In genomic region chr11:36510567-36511020, GRCh38 we compare ENCODE assay signal across 8 cellular contexts. TPM values are rescaled to one million over a fixed set of nuclear protein-coding genes. Genes with fewer than 3 reads are reported as not detected.
DNase-seq lines count a peak whose midpoint lies in the region; ATAC-seq and TF ChIP-seq lines count a peak whose summit lies in the region.

No MANE protein-coding gene starts in this region.

- no peaks in the 10 kb centered on the region for H3K27me3 ChIP-seq in Panc1 (ENCODE audit: control insufficient read depth, insufficient read depth, low read length)

- no peaks in the 10 kb centered on the region for H3K36me3 Mint-ChIP-seq in neural crest cell (ENCODE audit: low read depth)

- CTCF ChIA-PET in Panc1 (lab: Charles Lee), result interaction anchor here (1.0 kb wide), 1 partner anchor 12 kb away, joined by 3 read pairs; no protein-coding TSS in a partner anchor

- POLR2A ChIA-PET in Panc1 (lab: Charles Lee), result no interaction called here

- H3K4me1 Mint-ChIP-seq in neural crest cell, result peaks cover 19% of the 10 kb centered on the region

- in situ Hi-C loops in Panc1 (cut with HindIII; ENCODE audit: low pct_unique_long_range_greater_than_20kb, low sequenced_read_pairs), result no loop called here

- DNase-seq in AG20443 (ENCODE audit: low spot score) (peak; percentile 28), Panc1 (ENCODE audit: low read depth, low spot score) (no peak), epithelial cell of proximal tubule (ENCODE audit: low read depth) (no peak), neural crest cell (ENCODE audit: low read depth, low spot score) (no peak), NCI-H2107 treated with DMSO at 0.1 percent for 48 hours (lab: John Stamatoyannopoulos, UW; ENCODE audit: unreplicated experiment) (no peak)
- no peak for DNase-seq in activated CD4-positive, CD25-positive, alpha-beta regulatory T cell (lab: John Stamatoyannopoulos, UW)

- H3K27ac ChIP-seq in Panc1 (ENCODE audit: low read length), result peak overlapping the region; percentile 86

- intact Hi-C loops in Panc1 (cut with micrococcal nuclease; ENCODE audit: unreplicated experiment), result no loop called here

- peaks cover 7% of the 10 kb centered on the region for H3K4me1 ChIP-seq in Panc1 (ENCODE audit: control insufficient read depth, insufficient read depth, low read length)

- peaks cover 3% of the 10 kb centered on the region; the same call in 1 of the 2 replicates for H3K36me3 ChIP-seq in Panc1 (ENCODE audit: control insufficient read depth, insufficient read depth, low read length)

- no TSS peak for BruUV-seq in Panc1 (replicated peaks; lab: Mats Ljungman, UMichigan)

- H3K27ac Mint-ChIP-seq in neural crest cell (ENCODE audit: unreplicated experiment), result no peak overlapping the region

- ATAC-seq in GM19438 (IDR thresholded peaks at IDR 0.05; ENCODE audit: low read depth, unreplicated experiment) (peak; percentile 4), Panc1 (peak; percentile 45), GM21526 (IDR thresholded peaks at IDR 0.05; ENCODE audit: low FRiP score, unreplicated experiment) (no peak)

- H3K9me3 ChIP-seq in Panc1 (ENCODE audit: control insufficient read depth, insufficient read depth, low read depth, low read length), result no peaks in the 10 kb centered on the region

- peaks cover 19% of the 10 kb centered on the region for H3K27me3 Mint-ChIP-seq in neural crest cell (ENCODE audit: low read depth)

- H3K4me3 ChIP-seq in Panc1 (ENCODE audit: low read depth in 2 of 2, low read length in 2 of 2) (peak overlapping the region; percentile 96 to 97), epithelial cell of proximal tubule (ENCODE audit: low read depth, low read length) (peak overlapping the region; percentile 78)

- TF ChIP-seq CTCF in Panc1 (IDR thresholded peaks at IDR 0.05), result peak; percentile 31; the same call in 1 of the 2 replicates
- no peak for TF ChIP-seq CTCF in epithelial cell of proximal tubule (conservative IDR thresholded peaks at IDR 0.05; ENCODE audit: low read depth, low read length)
- TF ChIP-seq CTCF in neural crest cell (conservative IDR thresholded peaks at IDR 0.05), result no peak

- no peaks in the 10 kb centered on the region for H3K9me3 Mint-ChIP-seq in neural crest cell

- H3K4me3 Mint-ChIP-seq in neural crest cell, result peak overlapping the region; percentile 95

RNA-seq across cellular contexts. Expression of gene TRAF6, which starts 0.5 kb away (rescaled TPM):
- 10.9 TPM for total RNA-seq in Panc1 (2021; ENCODE audit: unreplicated experiment)
- 5.2 TPM for polyA plus RNA-seq in Panc1 (2012; ENCODE audit: insufficient read length)
- 7.5 and 9.8 TPM in 2 replicates for total RNA-seq in epithelial cell of proximal tubule
- total RNA-seq in neural crest cell, result 11.6 and 12.9 TPM in 2 replicates

RNA-seq across cellular contexts. Expression of gene RAG1, which starts 57.2 kb away (rescaled TPM):
- total RNA-seq in Panc1 (2021; ENCODE audit: unreplicated experiment) (0.44 TPM), epithelial cell of proximal tubule (1.0 and 2.0 TPM in 2 replicates), neural crest cell (0.64 and 0.91 TPM in 2 replicates)
- 0.33 TPM for polyA plus RNA-seq in Panc1 (2012; ENCODE audit: insufficient read length)
